In genomic region chr1:169383449-169383848, GRCh38 we compare ENCODE assay signal across 9 cellular contexts. TPM values are rescaled to one million over a fixed set of nuclear protein-coding genes. Genes with fewer than 3 reads are reported as not detected.
"Had no signal": no experiment of that assay in that cellular context is flagged by ENCODE, and none has a peak within 500 bp of the region (broad histone marks: within the 10 kb centered on the region; RNA-seq: fewer than 3 reads in every experiment).

No MANE protein-coding gene starts in this region.

- H3K4me1 Mint-ChIP-seq: GM23338, H9, IgD-negative memory B cell had no signal

- H3K4me3 ChIP-seq: GM23338 had no signal

- H3K27ac ChIP-seq: HL-60 had no signal

- DNase-seq: H9, HCEC 1CT, KBM-7 had no signal

- H3K27ac Mint-ChIP-seq: GM23338, H9, IgD-negative memory B cell had no signal

- H3K27me3 Mint-ChIP-seq: IgD-negative memory B cell had no signal

- FAIRE-seq: H1, H54, HepG2 had no signal

- ATAC-seq: GM23338, HepG2 had no signal

- H3K4me3 Mint-ChIP-seq: GM23338, H9, IgD-negative memory B cell had no signal

- H3K9me3 Mint-ChIP-seq: GM23338, H9, IgD-negative memory B cell had no signal

RNA-seq across cellular contexts. Expression of gene CCDC181, which starts 43.8 kb away (rescaled TPM):
- polyA plus RNA-seq: HepG2, IgD-negative memory B cell had no signal
